Comparison of ENCODE assay signal across 15 cellular contexts in the genomic region with DNA sequence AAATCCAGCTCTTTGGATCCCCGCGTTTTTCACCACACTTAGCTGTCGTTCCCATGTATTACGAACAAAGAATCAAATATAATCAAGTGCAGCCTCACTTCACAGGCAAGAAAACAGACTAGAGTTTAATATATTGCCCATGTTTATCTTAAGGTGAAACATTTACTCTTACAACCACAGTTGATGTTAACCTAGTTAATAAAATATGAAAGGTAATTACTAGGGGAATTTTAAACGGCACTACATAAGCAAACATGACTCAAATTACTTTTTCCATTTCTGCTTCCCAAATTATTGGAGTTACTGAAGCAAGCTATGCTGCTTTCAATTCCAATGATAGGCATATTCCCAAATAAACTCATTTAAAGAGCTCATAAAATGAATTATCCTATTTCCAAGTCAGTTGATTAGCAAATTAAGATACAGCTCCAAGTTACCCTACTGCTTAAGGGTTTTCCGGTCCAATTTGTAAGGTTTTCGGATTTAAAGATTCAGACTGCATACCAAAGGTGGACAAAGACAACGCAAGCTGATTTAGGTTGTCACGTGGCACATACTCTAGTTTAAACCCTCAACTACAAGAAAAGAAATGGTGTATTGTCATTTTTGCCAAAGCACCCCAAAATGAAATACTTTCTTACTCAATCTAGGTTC. TPM values are rescaled to one million over a fixed set of nuclear protein-coding genes. Genes with fewer than 3 reads are reported as not detected.
DNase-seq lines count a peak whose midpoint lies in the region; ATAC-seq and TF ChIP-seq lines count a peak whose summit lies in the region.
"Had no signal": no experiment of that assay in that cellular context is flagged by ENCODE, and none has a peak within 500 bp of the region (broad histone marks: within the 10 kb centered on the region; RNA-seq: fewer than 3 reads in every experiment).

No MANE protein-coding gene starts in this region.

- no peak for ATAC-seq in SK-N-SH treated with all-trans-retinoic acid at 6 μM for 48 hours
- no peak for ATAC-seq in T-helper 17 cell
- no peak for ATAC-seq in stimulated activated effector memory CD8-positive, alpha-beta T cell treated with anti-CD3 and anti-CD28 coated beads, Interleukin-12 subunit alpha, Interleukin-12 subunit beta, amount 100 ng/mL, for 72 hours
- no peak for ATAC-seq in GM18502 (IDR thresholded peaks at IDR 0.05; ENCODE audit: poor library complexity, unreplicated experiment)

- H3K4me3 Mint-ChIP-seq in T-helper 17 cell: no peak overlapping the region
- H3K4me3 Mint-ChIP-seq in stimulated activated effector memory CD8-positive, alpha-beta T cell treated with anti-CD3 and anti-CD28 coated beads, Interleukin-12 subunit alpha, Interleukin-12 subunit beta, amount 100 ng/mL, for 72 hours: no peak overlapping the region

- H3K4me3 ChIP-seq in SK-N-SH (ENCODE audit: low read depth in 2 of 2, low read length in 1 of 2): no peak overlapping the region
- H3K4me3 ChIP-seq: SJCRH30, thoracic aorta had no signal

- peak overlapping the region; percentile 98 for H3K27ac Mint-ChIP-seq in T-helper 17 cell
- peak overlapping the region; percentile 27 for H3K27ac Mint-ChIP-seq in stimulated activated effector memory CD8-positive, alpha-beta T cell treated with anti-CD3 and anti-CD28 coated beads, Interleukin-12 subunit alpha, Interleukin-12 subunit beta, amount 100 ng/mL, for 72 hours

- H3K9me3 Mint-ChIP-seq in stimulated activated effector memory CD8-positive, alpha-beta T cell treated with anti-CD3 and anti-CD28 coated beads, Interleukin-12 subunit alpha, Interleukin-12 subunit beta, amount 100 ng/mL, for 72 hours: no peaks in the 10 kb centered on the region

- H3K9me3 ChIP-seq in SK-N-SH (no peaks in the 10 kb centered on the region), T-helper 17 cell (ENCODE audit: control insufficient read depth, low read length, poor library complexity, severe bottlenecking) (no peaks in the 10 kb centered on the region)
- H3K9me3 ChIP-seq: SJCRH30, thoracic aorta had no signal

- H3K27me3 ChIP-seq in SK-N-SH (ENCODE audit: insufficient read depth): no peaks in the 10 kb centered on the region
- H3K27me3 ChIP-seq: SJCRH30 had no signal

- peaks cover 45% of the 10 kb centered on the region for H3K4me1 Mint-ChIP-seq in T-helper 17 cell
- H3K4me1 Mint-ChIP-seq in stimulated activated effector memory CD8-positive, alpha-beta T cell treated with anti-CD3 and anti-CD28 coated beads, Interleukin-12 subunit alpha, Interleukin-12 subunit beta, amount 100 ng/mL, for 72 hours: peaks cover 60% of the 10 kb centered on the region

- H4K20me1 ChIP-seq in SK-N-SH (ENCODE audit: insufficient read depth): peaks cover 3% of the 10 kb centered on the region; the same call in 1 of the 2 replicates

- WGBS in SK-N-SH (ENCODE audit: low lambda C conversion rate): 90% methylated on average over 9 of the region's 9 CpGs

- POLR2A ChIA-PET in SK-N-SH (lab: Yijun Ruan, JAX): interaction anchor here (1.3 kb wide), 1 partner anchor 9 kb away, joined by 3 read pairs; no protein-coding TSS in a partner anchor
- POLR2A ChIA-PET in RWPE1 (lab: Yijun Ruan, JAX; ENCODE audit: low non-redundant PET): no interaction called here

- H3K4me2 ChIP-seq in SK-N-SH: no peak overlapping the region

- H3F3A ChIP-seq in SK-N-SH (replicated peaks; ENCODE audit: insufficient read depth): peaks cover 67% of the 10 kb centered on the region

- no peaks in the 10 kb centered on the region for H3K27me3 Mint-ChIP-seq in T-helper 17 cell

- H3K36me3 Mint-ChIP-seq in T-helper 17 cell (ENCODE audit: low read depth): peaks cover 8% of the 10 kb centered on the region
- H3K36me3 Mint-ChIP-seq in stimulated activated effector memory CD8-positive, alpha-beta T cell treated with anti-CD3 and anti-CD28 coated beads, Interleukin-12 subunit alpha, Interleukin-12 subunit beta, amount 100 ng/mL, for 72 hours: peaks cover 99% of the 10 kb centered on the region

- no peak for TF ChIP-seq CTCF in SK-N-SH (IDR thresholded peaks at IDR 0.05)
- TF ChIP-seq CTCF in RWPE1 (conservative IDR thresholded peaks at IDR 0.05; ENCODE audit: low read depth): no peak

- H3K27ac ChIP-seq in SK-N-SH (ENCODE audit: low read depth in 2 of 2, low read length in 1 of 2) (peak overlapping the region; percentile 5 to 39; a peak in 1 of 4 replicates), RWPE1 (no peak overlapping the region)
- H3K27ac ChIP-seq: SJCRH30 had no signal

- peaks cover 73 to 89% of the 10 kb centered on the region in 2 experiments for H3K36me3 ChIP-seq in SK-N-SH (replicated peaks in 1 of 2; ENCODE audit: control insufficient read depth in 1 of 2, insufficient read depth in 2 of 2, low read length in 1 of 2)

- H3K79me2 ChIP-seq in SK-N-SH (ENCODE audit: insufficient read depth): peaks cover 95% of the 10 kb centered on the region

- H3K4me1 ChIP-seq in SK-N-SH (ENCODE audit: control insufficient read depth in 1 of 2, insufficient read depth in 2 of 2, low read depth in 1 of 2, low read length in 1 of 2): peaks cover 15 to 20% of the 10 kb centered on the region in 2 experiments; a peak in 3 of 4 replicates
- H3K4me1 ChIP-seq: SJCRH30 had no signal

- H3K9ac ChIP-seq in SK-N-SH: no peak overlapping the region

- DNase-seq in SK-N-SH (no peak), T-helper 17 cell (no peak), kidney glomerular epithelial cell (lab: John Stamatoyannopoulos, UW) (peak; percentile 62), SHP77 (lab: John Stamatoyannopoulos, UW) (no peak), RWPE1 (ENCODE audit: low spot score) (no peak)
- no peak for DNase-seq in stimulated activated effector memory CD8-positive, alpha-beta T cell treated with anti-CD3 and anti-CD28 coated beads, Interleukin-12 subunit alpha, Interleukin-12 subunit beta, amount 100 ng/mL, for 72 hours (ENCODE audit: low spot score in 2 of 2)
- DNase-seq: 8988T, aorta, KG1, NCI-H1694, SJCRH30, small intestine had no signal

- CTCF ChIA-PET in SK-N-SH (lab: Yijun Ruan, JAX): interaction anchor here (2.9 kb wide), 1 partner anchor 201 kb away, joined by 10 read pairs; no protein-coding TSS in a partner anchor
- CTCF ChIA-PET in RWPE1 (lab: Yijun Ruan, JAX): interaction anchor here (0.9 kb wide), 1 partner anchor 201 kb away, joined by 3 read pairs; no protein-coding TSS in a partner anchor

- TF ChIP-seq EP300 in SK-N-SH (IDR thresholded peaks at IDR 0.05; ENCODE audit: borderline replicate concordance in 1 of 2, low read depth in 1 of 2, low read length in 1 of 2): no peak

- no peaks in the 10 kb centered on the region for H3K9me2 ChIP-seq in SK-N-SH

- H2AFZ ChIP-seq in SK-N-SH (ENCODE audit: low read depth): no peak overlapping the region

- TF ChIP-seq RAD21 in SK-N-SH (IDR thresholded peaks at IDR 0.05; ENCODE audit: low read length): no peak

TF ChIP-seq in SK-N-SH, 30 proteins besides CTCF, POLR2A, EP300 and RAD21:
- TF ChIP-seq EZH2phosphoT487 (IDR thresholded peaks at IDR 0.05; ENCODE audit: borderline replicate concordance, low read depth) (no peak), RXRA (IDR thresholded peaks at IDR 0.05; ENCODE audit: borderline replicate concordance, low read depth) (no peak), FOXJ3 (CRISPR knock-in tag; IDR thresholded peaks at IDR 0.05) (no peak), FOXM1 (IDR thresholded peaks at IDR 0.05; ENCODE audit: low read depth) (no peak)

TF ChIP-seq in SK-N-SH treated with all-trans-retinoic acid at 6 μM for 48 hours, 23 proteins besides CTCF, POLR2A, EP300 and RAD21 (continues in another document):
- TF ChIP-seq CSDC2 (CRISPR knock-in tag; IDR thresholded peaks at IDR 0.05) (no peak), TCF4 (CRISPR knock-in tag; IDR thresholded peaks at IDR 0.05; ENCODE audit: borderline replicate concordance) (no peak), CSRNP3 (CRISPR knock-in tag; IDR thresholded peaks at IDR 0.05) (no peak)
- TF ChIP-seq, protein P1, sequence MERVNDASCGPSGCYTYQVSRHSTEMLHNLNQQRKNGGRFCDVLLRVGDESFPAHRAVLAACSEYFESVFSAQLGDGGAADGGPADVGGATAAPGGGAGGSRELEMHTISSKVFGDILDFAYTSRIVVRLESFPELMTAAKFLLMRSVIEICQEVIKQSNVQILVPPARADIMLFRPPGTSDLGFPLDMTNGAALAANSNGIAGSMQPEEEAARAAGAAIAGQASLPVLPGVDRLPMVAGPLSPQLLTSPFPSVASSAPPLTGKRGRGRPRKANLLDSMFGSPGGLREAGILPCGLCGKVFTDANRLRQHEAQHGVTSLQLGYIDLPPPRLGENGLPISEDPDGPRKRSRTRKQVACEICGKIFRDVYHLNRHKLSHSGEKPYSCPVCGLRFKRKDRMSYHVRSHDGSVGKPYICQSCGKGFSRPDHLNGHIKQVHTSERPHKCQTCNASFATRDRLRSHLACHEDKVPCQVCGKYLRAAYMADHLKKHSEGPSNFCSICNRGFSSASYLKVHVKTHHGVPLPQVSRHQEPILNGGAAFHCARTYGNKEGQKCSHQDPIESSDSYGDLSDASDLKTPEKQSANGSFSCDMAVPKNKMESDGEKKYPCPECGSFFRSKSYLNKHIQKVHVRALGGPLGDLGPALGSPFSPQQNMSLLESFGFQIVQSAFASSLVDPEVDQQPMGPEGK (CRISPR knock-in tag; IDR thresholded peaks at IDR 0.05; ENCODE audit: borderline replicate concordance): no peak

RNA-seq across cellular contexts. Expression of gene COX20, which starts 5.9 kb away (rescaled TPM):
- polyA plus RNA-seq in SK-N-SH (2012; rRNA removed): 24.8 and 29.0 TPM in 2 replicates
- 36.2 and 56.6 TPM in 2 replicates for polyA plus RNA-seq in SK-N-SH (2012; cell fraction: cytosol; rRNA removed)
- 14.9 and 27.5 TPM in 2 replicates for polyA plus RNA-seq in SK-N-SH (2012; cell fraction: nucleus; rRNA removed)
- 10 to 100 TPM; 24.4 to 24.8 TPM for total RNA-seq in T-helper 17 cell

RNA-seq across cellular contexts. Expression of gene HNRNPU, which starts 22.9 kb away (rescaled TPM):
- polyA plus RNA-seq in SK-N-SH (2012; rRNA removed): 130 and 164 TPM in 2 replicates
- polyA plus RNA-seq in SK-N-SH (2012; cell fraction: cytosol; rRNA removed): 172 and 202 TPM in 2 replicates
- polyA plus RNA-seq in SK-N-SH (2012; cell fraction: nucleus; rRNA removed): 102 and 124 TPM in 2 replicates
- 100 to 1,000 TPM; 440 to 563 TPM for total RNA-seq in T-helper 17 cell
